ENCODE assay signal across 12 cellular contexts in genomic region chr12:2893007-2893406, GRCh38. TPM values are rescaled to one million over a fixed set of nuclear protein-coding genes. Genes with fewer than 3 reads are reported as not detected.
DNase-seq lines count a peak whose midpoint lies in the region; ATAC-seq and TF ChIP-seq lines count a peak whose summit lies in the region.
"Had no signal": no experiment of that assay in that cellular context is flagged by ENCODE, and none has a peak within 500 bp of the region (broad histone marks: within the 10 kb centered on the region; RNA-seq: fewer than 3 reads in every experiment).

No MANE protein-coding gene starts in this region.

- POLR2A ChIA-PET in MCF 10A (lab: Yijun Ruan, JAX), result interaction anchor here (0.8 to 1.2 kb wide), 3 partner anchors 8 to 16 kb away, joined by 3 to 7 read pairs (median 6); partner anchors contain the start of genes FOXM1 and RHNO1

- peaks cover 28% of the 10 kb centered on the region for H3K36me3 Mint-ChIP-seq in MCF 10A (ENCODE audit: insufficient read depth, unreplicated experiment)

- intact Hi-C loops in MCF 10A (cut with micrococcal nuclease), result no loop called here

- peak overlapping the region; percentile 85 for H3K27ac Mint-ChIP-seq in MCF 10A (ENCODE audit: low read depth, unreplicated experiment)

- peaks cover 26% of the 10 kb centered on the region for H3K36me3 ChIP-seq in mesodermal cell (ENCODE audit: control insufficient read depth, insufficient read depth, low read length)

- 75 to 95% methylated on average over 3 to 8 of the region's 8 CpGs for WGBS in mesodermal cell (ENCODE audit: insufficient coverage in 2 of 2), 2 experiments

- H3K9me3 ChIP-seq in mesodermal cell (ENCODE audit: control insufficient read depth, low read length), result no peaks in the 10 kb centered on the region

- TF ChIP-seq CTCF in AG09309 (IDR thresholded peaks at IDR 0.05; ENCODE audit: control insufficient read depth, insufficient read depth, low read depth, low read length, missing control alignments) (no peak), MCF 10A (IDR thresholded peaks at IDR 0.05; ENCODE audit: unreplicated experiment) (no peak)

- BruUV-seq in MCF 10A (replicated peaks; lab: Mats Ljungman, UMichigan), result no TSS peak

- no peaks in the 10 kb centered on the region for H3K9me3 Mint-ChIP-seq in MCF 10A (ENCODE audit: unreplicated experiment)

- peak; percentile 86 for DNase-seq in AG09309 (ENCODE audit: low read depth)
- DNase-seq in HT-29 (ENCODE audit: low spot score), result peak; percentile 17
- peak; percentile 70 for DNase-seq in MCF 10A (ENCODE audit: unreplicated experiment)
- DNase-seq in SK-N-DZ (ENCODE audit: low spot score), result no peak
- no peak for DNase-seq in NCI-H146 treated with DMSO at 0.1 percent for 48 hours (lab: John Stamatoyannopoulos, UW; ENCODE audit: unreplicated experiment)
- DNase-seq: foreskin melanocyte, NCI-H1930 had no signal

- no peaks in the 10 kb centered on the region for H3K27me3 Mint-ChIP-seq in MCF 10A (ENCODE audit: insufficient read depth, unreplicated experiment)

- CTCF ChIA-PET in MCF 10A (lab: Yijun Ruan, JAX), result interaction anchor here (0.6 to 1.2 kb wide), 4 partner anchors 38 to 1063 kb away, joined by 3 to 6 read pairs (median 4); no protein-coding TSS in a partner anchor

- H3K4me3 Mint-ChIP-seq in MCF 10A (ENCODE audit: unreplicated experiment), result peak overlapping the region; percentile 86

- peaks cover 16% of the 10 kb centered on the region for H3K4me1 Mint-ChIP-seq in MCF 10A (ENCODE audit: insufficient read depth, unreplicated experiment)

- H3K4me3 ChIP-seq in AG09309 (ENCODE audit: control insufficient read depth, low read depth, low read length) (peak overlapping the region; percentile 89), mesodermal cell (ENCODE audit: extremely low read depth, insufficient read depth, low read length, poor library complexity, severe bottlenecking) (no peak overlapping the region)

- H3K4me1 ChIP-seq in mesodermal cell (ENCODE audit: control insufficient read depth, insufficient read depth, low read length, poor library complexity, severe bottlenecking), result no peaks in the 10 kb centered on the region

- peak overlapping the region; percentile 29 for H3K27ac ChIP-seq in mesodermal cell (ENCODE audit: low read depth, low read length, severe bottlenecking)

- ATAC-seq in GM18907 (IDR thresholded peaks at IDR 0.05; ENCODE audit: unreplicated experiment) (no peak), GM18858 (IDR thresholded peaks at IDR 0.05; ENCODE audit: unreplicated experiment) (no peak)
- ATAC-seq: activated CD4-positive, CD25-positive, alpha-beta regulatory T cell treated with anti-CD3 and anti-CD28 coated beads, Interleukin-2, amount 50 U/mL, for 24 hours had no signal

RNA-seq across cellular contexts. Expression of gene TULP3, which starts 2.3 kb away (rescaled TPM):
- 9.8 and 14.0 TPM in 2 replicates for total RNA-seq in HT-29 (2014; rRNA removed; shearing (Covaris generic))
- total RNA-seq in MCF 10A (2022), result 36.2 and 42.2 TPM in 2 replicates
- 36.4 TPM for polyA plus RNA-seq in mesodermal cell (2013, experiment 1 of 2)
- polyA plus RNA-seq in mesodermal cell (2013, experiment 2 of 2), result 34.4 TPM
- 39.8 and 41.1 TPM in 2 replicates for polyA plus RNA-seq in SK-N-DZ (2014; cell fraction: cytosol; rRNA removed)
- 23.3 and 24.8 TPM in 2 replicates for polyA plus RNA-seq in SK-N-DZ (2014; cell fraction: nucleus; rRNA removed)

RNA-seq across cellular contexts. Expression of gene RHNO1, which starts 16.0 kb away (rescaled TPM):
- total RNA-seq in HT-29 (2014; rRNA removed; shearing (Covaris generic)), result 14.0 and 14.4 TPM in 2 replicates
- 47.0 and 60.9 TPM in 2 replicates for total RNA-seq in MCF 10A (2022)
- polyA plus RNA-seq in mesodermal cell (2013, experiment 1 of 2), result 56.5 TPM
- 44.9 TPM for polyA plus RNA-seq in mesodermal cell (2013, experiment 2 of 2)
- 88.7 and 92.9 TPM in 2 replicates for polyA plus RNA-seq in SK-N-DZ (2014; cell fraction: cytosol; rRNA removed)
- polyA plus RNA-seq in SK-N-DZ (2014; cell fraction: nucleus; rRNA removed), result 21.5 and 35.5 TPM in 2 replicates

RNA-seq across cellular contexts. Expression of gene FOXM1, which starts 16.0 kb away (rescaled TPM):
- 68.9 and 77.6 TPM in 2 replicates for total RNA-seq in HT-29 (2014; rRNA removed; shearing (Covaris generic))
- 31.7 and 49.9 TPM in 2 replicates for total RNA-seq in MCF 10A (2022)
- polyA plus RNA-seq in mesodermal cell (2013, experiment 1 of 2), result 54.0 TPM
- polyA plus RNA-seq in mesodermal cell (2013, experiment 2 of 2), result 52.0 TPM
- polyA plus RNA-seq in SK-N-DZ (2014; cell fraction: cytosol; rRNA removed), result 85.8 and 92.9 TPM in 2 replicates
- polyA plus RNA-seq in SK-N-DZ (2014; cell fraction: nucleus; rRNA removed), result 44.6 and 105 TPM in 2 replicates

RNA-seq across cellular contexts. Expression of gene TEX52, which starts 36.2 kb away (rescaled TPM):
- total RNA-seq in HT-29 (2014; rRNA removed; shearing (Covaris generic)), result 0.10 and 0.94 TPM in 2 replicates
- not detected in 2 replicates for total RNA-seq in MCF 10A (2022)
- polyA plus RNA-seq in mesodermal cell (2013, experiment 1 of 2), result not detected
- not detected for polyA plus RNA-seq in mesodermal cell (2013, experiment 2 of 2)
- polyA plus RNA-seq in SK-N-DZ (2014; cell fraction: cytosol; rRNA removed), result not detected in 2 replicates
- polyA plus RNA-seq in SK-N-DZ (2014; cell fraction: nucleus; rRNA removed), result not detected in 2 replicates
- total RNA-seq: H1 had no signal
- polyA plus RNA-seq: H1 had no signal

RNA-seq across cellular contexts. Expression of gene NRIP2, which starts 58.2 kb away (rescaled TPM):
- not detected in 2 replicates for total RNA-seq in HT-29 (2014; rRNA removed; shearing (Covaris generic))
- total RNA-seq in MCF 10A (2022), result not detected in 2 replicates
- polyA plus RNA-seq in mesodermal cell (2013, experiment 1 of 2), result 0.96 TPM
- polyA plus RNA-seq in mesodermal cell (2013, experiment 2 of 2), result 0.76 TPM
- polyA plus RNA-seq in SK-N-DZ (2014; cell fraction: cytosol; rRNA removed), result not detected in 2 replicates
- not detected in 2 replicates for polyA plus RNA-seq in SK-N-DZ (2014; cell fraction: nucleus; rRNA removed)
- total RNA-seq: H1 had no signal

Comparison
In these comparisons a context has a peak if more than half of its experiments do, and no peak if none do; other contexts are left out.
1. DNase-seq: peak in AG09309 (single experiment), HT-29 (single experiment) and MCF 10A (single experiment); none in SK-N-DZ (single experiment) and NCI-H146 treated with DMSO at 0.1 percent for 48 hours (single experiment).